1 cellular context compared by ENCODE assay signal in the genomic region with DNA sequence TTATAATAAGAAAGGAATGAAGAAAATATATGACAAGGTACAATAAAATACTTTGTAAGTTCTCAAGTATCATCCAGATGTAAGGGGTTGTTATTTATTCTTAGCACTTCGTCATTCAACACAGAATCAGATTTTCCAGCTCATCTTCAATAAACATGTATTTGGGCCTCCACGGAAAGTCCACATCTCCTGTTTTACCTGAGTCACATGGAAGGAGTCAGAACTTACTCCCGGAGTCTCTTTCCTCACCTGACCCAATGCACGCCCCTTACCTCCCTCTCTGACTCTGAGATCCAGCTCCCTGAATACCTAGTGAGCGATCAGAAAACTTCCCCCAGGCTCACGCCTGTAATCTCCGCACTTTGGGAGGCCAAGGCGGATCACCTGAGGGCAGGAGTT.
TF ChIP-seq lines count a peak whose summit lies in the region.

No MANE protein-coding gene starts in this region.

TF ChIP-seq in K562, 482 proteins besides CTCF, POLR2A, EP300 and RAD21:
- TF ChIP-seq POLR2AphosphoS2 (IDR thresholded peaks at IDR 0.05; ENCODE audit: low read length) = no peak
- TF ChIP-seq GTF2E2 (tag; IDR thresholded peaks at IDR 0.05) = 0 out of 2 replicates have a peak, but pooled peaks have one; percentile 14
